In genomic region chr19:44032001-44032610, GRCh38 we compare ENCODE assay signal across 18 cellular contexts. TPM values are rescaled to one million over a fixed set of nuclear protein-coding genes. Genes with fewer than 3 reads are reported as not detected.
A peak's percentile ranks its signal among the peaks of the same experiment; 100 is the strongest.
DNase-seq lines count a peak whose midpoint lies in the region; ATAC-seq, FAIRE-seq and TF ChIP-seq lines count a peak whose summit lies in the region.
"Had no signal": no experiment of that assay in that cellular context is flagged by ENCODE, and none has a peak within 500 bp of the region (broad histone marks: within the 10 kb centered on the region; RNA-seq: fewer than 3 reads in every experiment).

No MANE protein-coding gene starts in this region.

- no peak for FAIRE-seq in HepG2 (lab: Jason Lieb, UNC)
- FAIRE-seq: G401.6, GM12891, GM18507 had no signal

- TF ChIP-seq CTCF in liver (IDR thresholded peaks at IDR 0.05; ENCODE audit: low read depth, low read length, missing input control) (no peak), HepG2 (CRISPR knock-in tag; IDR thresholded peaks at IDR 0.05) (no peak), endothelial cell (IDR thresholded peaks at IDR 0.05; ENCODE audit: unreplicated experiment) (no peak)

- TF ChIP-seq RAD21 in liver (IDR thresholded peaks at IDR 0.05) = no peak
- no peak for TF ChIP-seq RAD21 in HepG2 (CRISPR knock-in tag; IDR thresholded peaks at IDR 0.05)

- H3K27ac Mint-ChIP-seq in endothelial cell (ENCODE audit: unreplicated experiment) = no peak overlapping the region
- H3K27ac Mint-ChIP-seq: HFFc6 had no signal

- peak overlapping the region; percentile 84 for H3K4me3 Mint-ChIP-seq in endothelial cell (ENCODE audit: unreplicated experiment)
- H3K4me3 Mint-ChIP-seq: HFFc6 had no signal

- H3K9me3 ChIP-seq in liver (ENCODE audit: control insufficient read depth in 4 of 4, low read length in 3 of 4) = peaks cover 42 to 82% (median 74%) of the 10 kb centered on the region in 4 donors
- no peaks in the 10 kb centered on the region for H3K9me3 ChIP-seq in HepG2 (ENCODE audit: low read length)

- no peak for TF ChIP-seq POLR2A in HepG2 (IDR thresholded peaks at IDR 0.05; ENCODE audit: insufficient read depth in 1 of 2, low read depth in 2 of 2, low read length in 2 of 2)

- BruUV-seq in HepG2 (replicated peaks; lab: Mats Ljungman, UMichigan) = no TSS peak

- H4K20me1 ChIP-seq in HepG2 (ENCODE audit: insufficient read depth, low read length) = no peaks in the 10 kb centered on the region

- intact Hi-C loops in HepG2 (cut with micrococcal nuclease; ENCODE audit: unreplicated experiment) = no loop called here

- H3K4me3 ChIP-seq in liver (ENCODE audit: low read depth in 1 of 3, low read length in 3 of 3) = peak overlapping the region in 2 of 3 donors; percentile 30 to 62
- no peak overlapping the region for H3K4me3 ChIP-seq in HepG2 (replicated peaks in 1 of 3; ENCODE audit: insufficient read depth in 1 of 3, low read depth in 2 of 3, low read length in 3 of 3)

- no peak for TF ChIP-seq EP300 in HepG2 (IDR thresholded peaks at IDR 0.05; ENCODE audit: low read depth in 2 of 2, low read length in 2 of 2)
- no peak for TF ChIP-seq EP300 in HepG2 (CRISPR knock-in tag; IDR thresholded peaks at IDR 0.05; ENCODE audit: borderline replicate concordance)

- H2AFZ ChIP-seq in HepG2 (ENCODE audit: low read length) = no peak overlapping the region

- H3K4me2 ChIP-seq in HepG2 (ENCODE audit: low read depth, low read length) = no peak overlapping the region

- no peak for DNase-seq in HepG2 (ENCODE audit: low spot score)
- DNase-seq in endothelial cell (ENCODE audit: low spot score) = no peak
- no peak for DNase-seq in middle frontal gyrus (ENCODE audit: extremely low spot score, low spot score)
- DNase-seq: BE2C, DND-41, HFFc6, NCI-H1417, NCI-H187 treated with DMSO at 0.1 percent for 48 hours, NCI-H526 treated with DMSO at 0.1 percent for 48 hours, SHP77 treated with DMSO at 0.1 percent for 48 hours had no signal

- in situ Hi-C loops in HepG2 (cut with HindIII; ENCODE audit: extremely low pct_ligation_motif_present, low pct_unique_long_range_greater_than_20kb) = no loop called here

- peaks cover 1% of the 10 kb centered on the region for H3K27me3 Mint-ChIP-seq in endothelial cell (ENCODE audit: unreplicated experiment)

- H3K36me3 ChIP-seq in liver (ENCODE audit: control insufficient read depth in 4 of 4, insufficient read depth in 3 of 4, low read depth in 1 of 4, low read length in 3 of 4) = peaks cover 17 to 56% (median 55%) of the 10 kb centered on the region in 4 donors
- peaks cover 4 to 28% of the 10 kb centered on the region in 2 experiments; a peak in 3 of 5 replicates for H3K36me3 ChIP-seq in HepG2 (replicated peaks in 1 of 2; ENCODE audit: control insufficient read depth in 1 of 2, insufficient read depth in 2 of 2, low read length in 2 of 2)

- H3K4me1 Mint-ChIP-seq in endothelial cell (ENCODE audit: unreplicated experiment) = no peaks in the 10 kb centered on the region

- ATAC-seq in HepG2 (no peak), GM18868 (IDR thresholded peaks at IDR 0.05; ENCODE audit: unreplicated experiment) (no peak)
- ATAC-seq: SK-N-SH treated with all-trans-retinoic acid at 6 μM for 48 hours had no signal

- CTCF ChIA-PET in HepG2 (lab: Yijun Ruan, JAX; ENCODE audit: low intra/inter-chr PET ratio, low total read pairs) = no interaction called here

- peaks cover 33% of the 10 kb centered on the region for H3K9me3 Mint-ChIP-seq in endothelial cell (ENCODE audit: unreplicated experiment)

- H3K79me2 ChIP-seq in HepG2 (ENCODE audit: insufficient read depth, low read length) = no peaks in the 10 kb centered on the region

- 94% methylated on average over 1 of the region's 1 CpG for WGBS in liver
- WGBS in HepG2 (ENCODE audit: low lambda C conversion rate) = 93% methylated on average over 1 of the region's 1 CpG

- H3K27ac ChIP-seq in liver (ENCODE audit: low read depth in 1 of 2, low read length in 2 of 2) (no peak overlapping the region), HepG2 (ENCODE audit: extremely low read length, insufficient read depth, low read length) (no peak overlapping the region), temporal lobe (ENCODE audit: low read depth, low read length) (peak overlapping the region; percentile 40)
- H3K27ac ChIP-seq: 22Rv1 had no signal

- POLR2A ChIA-PET in HepG2 (lab: Yijun Ruan, JAX) = no interaction called here

- H3K9ac ChIP-seq in liver (ENCODE audit: low read depth in 1 of 2, low read length in 2 of 2) (no peak overlapping the region), HepG2 (ENCODE audit: insufficient read depth, low read depth, low read length) (no peak overlapping the region)

- H3K27me3 ChIP-seq in liver (ENCODE audit: control insufficient read depth in 4 of 4, insufficient read depth in 4 of 4, low read length in 3 of 4) (no peaks in the 10 kb centered on the region), HepG2 (ENCODE audit: control insufficient read depth in 1 of 2, insufficient read depth in 2 of 2, low read length in 2 of 2) (no peaks in the 10 kb centered on the region)
- H3K27me3 ChIP-seq: BE2C had no signal

- H3K4me1 ChIP-seq in liver (ENCODE audit: control insufficient read depth in 4 of 4, insufficient read depth in 4 of 4, low read length in 3 of 4) = no peaks in the 10 kb centered on the region
- H3K4me1 ChIP-seq in HepG2 (ENCODE audit: insufficient read depth, low read length) = no peaks in the 10 kb centered on the region
- H3K4me1 ChIP-seq: BE2C had no signal

- peaks cover 82% of the 10 kb centered on the region for H3K36me3 Mint-ChIP-seq in endothelial cell (ENCODE audit: low read depth, unreplicated experiment)

RNA-seq across cellular contexts. Expression of gene ZNF222, which starts 6.9 kb away (rescaled TPM):
- total RNA-seq in liver = 1 to 10 TPM; 1.8 to 2.5 TPM
- polyA plus RNA-seq in liver = 1 to 10 TPM in 1 of 2 donors, under 1 TPM in 1; 0.79 to 1.2 TPM
- total RNA-seq in HepG2 (2016; rRNA removed; fragmentation: Illumina TruSeq; extraction: Trizol) = 6.1 and 6.2 TPM in 2 replicates
- total RNA-seq in HepG2 (2016; cell fraction: cytosol; rRNA removed; fragmentation: Illumina TruSeq; extraction: Trizol; ENCODE audit: low read depth) = 3.1 and 3.3 TPM in 2 replicates
- 6.0 and 7.2 TPM in 2 replicates for total RNA-seq in HepG2 (2016; cell fraction: insoluble cytoplasmic fraction; rRNA removed; fragmentation: Illumina TruSeq; extraction: Trizol)
- 5.8 and 6.4 TPM in 2 replicates for total RNA-seq in HepG2 (2016; cell fraction: membrane; rRNA removed; fragmentation: Illumina TruSeq; extraction: Trizol)
- 3.9 and 4.8 TPM in 2 replicates for total RNA-seq in HepG2 (2016; cell fraction: nucleus; rRNA removed; fragmentation: Illumina TruSeq; extraction: Trizol)
- polyA plus RNA-seq in HepG2 (2011; rRNA removed) = 2.2 TPM in 2 replicates
- polyA plus RNA-seq in HepG2 (2011; cell fraction: cytosol; rRNA removed) = 1.1 and 3.2 TPM in 2 replicates
- polyA plus RNA-seq in HepG2 (2011; cell fraction: nucleus; rRNA removed) = 2.9 and 3.3 TPM in 2 replicates
- polyA plus RNA-seq in HepG2 (2012) = 2.9 and 3.4 TPM in 2 replicates
- polyA plus RNA-seq in HepG2 (2016; cell fraction: cytosol; fragmentation: Illumina TruSeq; extraction: Trizol; ENCODE audit: low read depth) = 0.82 and 1.3 TPM in 2 replicates
- 4.0 and 4.9 TPM in 2 replicates for polyA plus RNA-seq in HepG2 (2016; cell fraction: insoluble cytoplasmic fraction; fragmentation: Illumina TruSeq; extraction: Trizol; ENCODE audit: low read depth)
- polyA plus RNA-seq in HepG2 (2016; cell fraction: membrane; fragmentation: Illumina TruSeq; extraction: Trizol; ENCODE audit: low read depth) = 0.93 and 1.3 TPM in 2 replicates
- polyA plus RNA-seq in HepG2 (2016; cell fraction: nucleus; fragmentation: Illumina TruSeq; extraction: Trizol; ENCODE audit: insufficient read depth, low read depth) = 6.0 and 8.8 TPM in 2 replicates
- 1.6 and 3.2 TPM in 2 replicates for polyA minus RNA-seq in HepG2 (2011; rRNA and poly(A)+ RNA removed; ENCODE audit: low replicate concordance)
- 1.1 and 1.3 TPM in 2 replicates for polyA minus RNA-seq in HepG2 (2011; cell fraction: cytosol; rRNA and poly(A)+ RNA removed)
- polyA minus RNA-seq in HepG2 (2011; cell fraction: nucleus; rRNA and poly(A)+ RNA removed) = 4.0 and 7.8 TPM in 2 replicates
- total RNA-seq in endothelial cell (ENCODE audit: unreplicated experiment) = 6.5 TPM
- total RNA-seq in temporal lobe = 12.0 TPM

RNA-seq across cellular contexts. Expression of gene ZNF223, which starts 19.7 kb away (rescaled TPM):
- 1 to 10 TPM; 1.6 to 2.8 TPM for total RNA-seq in liver
- 1 to 10 TPM; 1.4 to 2.2 TPM for polyA plus RNA-seq in liver
- 4.8 and 5.6 TPM in 2 replicates for total RNA-seq in HepG2 (2016; rRNA removed; fragmentation: Illumina TruSeq; extraction: Trizol)
- total RNA-seq in HepG2 (2016; cell fraction: cytosol; rRNA removed; fragmentation: Illumina TruSeq; extraction: Trizol; ENCODE audit: low read depth) = 0.61 and 0.79 TPM in 2 replicates
- total RNA-seq in HepG2 (2016; cell fraction: insoluble cytoplasmic fraction; rRNA removed; fragmentation: Illumina TruSeq; extraction: Trizol) = 4.7 and 7.0 TPM in 2 replicates
- total RNA-seq in HepG2 (2016; cell fraction: membrane; rRNA removed; fragmentation: Illumina TruSeq; extraction: Trizol) = 2.3 and 3.2 TPM in 2 replicates
- total RNA-seq in HepG2 (2016; cell fraction: nucleus; rRNA removed; fragmentation: Illumina TruSeq; extraction: Trizol) = 4.8 and 4.9 TPM in 2 replicates
- polyA plus RNA-seq in HepG2 (2011; rRNA removed) = 2.0 and 2.2 TPM in 2 replicates
- 0.64 and 1.9 TPM in 2 replicates for polyA plus RNA-seq in HepG2 (2011; cell fraction: cytosol; rRNA removed)
- polyA plus RNA-seq in HepG2 (2011; cell fraction: nucleus; rRNA removed) = 2.8 and 3.6 TPM in 2 replicates
- polyA plus RNA-seq in HepG2 (2012) = 2.2 and 2.8 TPM in 2 replicates
- 0.11 and 0.19 TPM in 2 replicates for polyA plus RNA-seq in HepG2 (2016; cell fraction: cytosol; fragmentation: Illumina TruSeq; extraction: Trizol; ENCODE audit: low read depth)
- 2.9 and 3.7 TPM in 2 replicates for polyA plus RNA-seq in HepG2 (2016; cell fraction: insoluble cytoplasmic fraction; fragmentation: Illumina TruSeq; extraction: Trizol; ENCODE audit: low read depth)
- polyA plus RNA-seq in HepG2 (2016; cell fraction: membrane; fragmentation: Illumina TruSeq; extraction: Trizol; ENCODE audit: low read depth) = 0.66 and 0.68 TPM in 2 replicates
- polyA plus RNA-seq in HepG2 (2016; cell fraction: nucleus; fragmentation: Illumina TruSeq; extraction: Trizol; ENCODE audit: insufficient read depth, low read depth) = 5.2 and 9.6 TPM in 2 replicates
- polyA minus RNA-seq in HepG2 (2011; rRNA and poly(A)+ RNA removed; ENCODE audit: low replicate concordance) = 0.87 and 2.0 TPM in 2 replicates
- 0.99 and 1.8 TPM in 2 replicates for polyA minus RNA-seq in HepG2 (2011; cell fraction: cytosol; rRNA and poly(A)+ RNA removed)
- polyA minus RNA-seq in HepG2 (2011; cell fraction: nucleus; rRNA and poly(A)+ RNA removed) = 4.5 and 11.2 TPM in 2 replicates
- total RNA-seq in endothelial cell (ENCODE audit: unreplicated experiment) = 10.9 TPM
- total RNA-seq in temporal lobe = 12.0 TPM

RNA-seq across cellular contexts. Expression of gene ZNF230, which starts 29.3 kb away (rescaled TPM):
- total RNA-seq in liver = 1 to 10 TPM; 2.1 to 4.3 TPM
- 1 to 10 TPM; 1.3 to 1.5 TPM for polyA plus RNA-seq in liver
- 5.5 and 6.0 TPM in 2 replicates for total RNA-seq in HepG2 (2016; rRNA removed; fragmentation: Illumina TruSeq; extraction: Trizol)
- total RNA-seq in HepG2 (2016; cell fraction: cytosol; rRNA removed; fragmentation: Illumina TruSeq; extraction: Trizol; ENCODE audit: low read depth) = 1.1 and 1.6 TPM in 2 replicates
- total RNA-seq in HepG2 (2016; cell fraction: insoluble cytoplasmic fraction; rRNA removed; fragmentation: Illumina TruSeq; extraction: Trizol) = 4.5 and 5.1 TPM in 2 replicates
- 2.8 and 3.3 TPM in 2 replicates for total RNA-seq in HepG2 (2016; cell fraction: membrane; rRNA removed; fragmentation: Illumina TruSeq; extraction: Trizol)
- 5.5 and 6.0 TPM in 2 replicates for total RNA-seq in HepG2 (2016; cell fraction: nucleus; rRNA removed; fragmentation: Illumina TruSeq; extraction: Trizol)
- polyA plus RNA-seq in HepG2 (2011; rRNA removed) = 2.4 TPM in 2 replicates
- 0.86 and 1.4 TPM in 2 replicates for polyA plus RNA-seq in HepG2 (2011; cell fraction: cytosol; rRNA removed)
- polyA plus RNA-seq in HepG2 (2011; cell fraction: nucleus; rRNA removed) = 2.3 and 3.8 TPM in 2 replicates
- polyA plus RNA-seq in HepG2 (2012) = 1.7 and 2.8 TPM in 2 replicates
- polyA plus RNA-seq in HepG2 (2016; cell fraction: cytosol; fragmentation: Illumina TruSeq; extraction: Trizol; ENCODE audit: low read depth) = 0.20 and 0.24 TPM in 2 replicates
- polyA plus RNA-seq in HepG2 (2016; cell fraction: insoluble cytoplasmic fraction; fragmentation: Illumina TruSeq; extraction: Trizol; ENCODE audit: low read depth) = 3.5 and 4.2 TPM in 2 replicates
- 0.80 and 1.0 TPM in 2 replicates for polyA plus RNA-seq in HepG2 (2016; cell fraction: membrane; fragmentation: Illumina TruSeq; extraction: Trizol; ENCODE audit: low read depth)
- 8.9 TPM in 2 replicates for polyA plus RNA-seq in HepG2 (2016; cell fraction: nucleus; fragmentation: Illumina TruSeq; extraction: Trizol; ENCODE audit: insufficient read depth, low read depth)
- 1.9 and 4.8 TPM in 2 replicates for polyA minus RNA-seq in HepG2 (2011; rRNA and poly(A)+ RNA removed; ENCODE audit: low replicate concordance)
- 1.1 and 2.4 TPM in 2 replicates for polyA minus RNA-seq in HepG2 (2011; cell fraction: cytosol; rRNA and poly(A)+ RNA removed)
- 4.6 and 5.7 TPM in 2 replicates for polyA minus RNA-seq in HepG2 (2011; cell fraction: nucleus; rRNA and poly(A)+ RNA removed)
- total RNA-seq in endothelial cell (ENCODE audit: unreplicated experiment) = 5.6 TPM
- 6.4 TPM for total RNA-seq in temporal lobe

RNA-seq across cellular contexts. Expression of gene ZNF284, which starts 39.9 kb away (rescaled TPM):
- total RNA-seq in liver = 1 to 10 TPM in 1 of 2 donors, under 1 TPM in 1; 0.67 to 1.0 TPM
- polyA plus RNA-seq in liver = under 1 TPM; 0.32 to 0.56 TPM
- 2.3 and 3.2 TPM in 2 replicates for total RNA-seq in HepG2 (2016; rRNA removed; fragmentation: Illumina TruSeq; extraction: Trizol)
- 0.20 and 0.44 TPM in 2 replicates for total RNA-seq in HepG2 (2016; cell fraction: cytosol; rRNA removed; fragmentation: Illumina TruSeq; extraction: Trizol; ENCODE audit: low read depth)
- total RNA-seq in HepG2 (2016; cell fraction: insoluble cytoplasmic fraction; rRNA removed; fragmentation: Illumina TruSeq; extraction: Trizol) = 2.4 and 2.6 TPM in 2 replicates
- total RNA-seq in HepG2 (2016; cell fraction: membrane; rRNA removed; fragmentation: Illumina TruSeq; extraction: Trizol) = 1.5 and 1.7 TPM in 2 replicates
- 2.0 and 2.3 TPM in 2 replicates for total RNA-seq in HepG2 (2016; cell fraction: nucleus; rRNA removed; fragmentation: Illumina TruSeq; extraction: Trizol)
- polyA plus RNA-seq in HepG2 (2011; rRNA removed) = 1.2 and 1.7 TPM in 2 replicates
- polyA plus RNA-seq in HepG2 (2011; cell fraction: cytosol; rRNA removed) = 0.55 and 0.69 TPM in 2 replicates
- polyA plus RNA-seq in HepG2 (2011; cell fraction: nucleus; rRNA removed) = 1.4 and 2.5 TPM in 2 replicates
- 1.2 and 1.4 TPM in 2 replicates for polyA plus RNA-seq in HepG2 (2012)
- polyA plus RNA-seq in HepG2 (2016; cell fraction: cytosol; fragmentation: Illumina TruSeq; extraction: Trizol; ENCODE audit: low read depth) = 0.06 and 0.10 TPM in 2 replicates
- 0.89 and 1.1 TPM in 2 replicates for polyA plus RNA-seq in HepG2 (2016; cell fraction: insoluble cytoplasmic fraction; fragmentation: Illumina TruSeq; extraction: Trizol; ENCODE audit: low read depth)
- 0.27 and 0.30 TPM in 2 replicates for polyA plus RNA-seq in HepG2 (2016; cell fraction: membrane; fragmentation: Illumina TruSeq; extraction: Trizol; ENCODE audit: low read depth)
- polyA plus RNA-seq in HepG2 (2016; cell fraction: nucleus; fragmentation: Illumina TruSeq; extraction: Trizol; ENCODE audit: insufficient read depth, low read depth) = 4.6 and 4.8 TPM in 2 replicates
- 0.46 and 1.2 TPM in 2 replicates for polyA minus RNA-seq in HepG2 (2011; rRNA and poly(A)+ RNA removed; ENCODE audit: low replicate concordance)
- 0.70 and 1.4 TPM in 2 replicates for polyA minus RNA-seq in HepG2 (2011; cell fraction: cytosol; rRNA and poly(A)+ RNA removed)
- 1.8 and 2.2 TPM in 2 replicates for polyA minus RNA-seq in HepG2 (2011; cell fraction: nucleus; rRNA and poly(A)+ RNA removed)
- total RNA-seq in endothelial cell (ENCODE audit: unreplicated experiment) = 4.0 TPM
- 8.1 TPM for total RNA-seq in temporal lobe

RNA-seq across cellular contexts. Expression of gene ZNF155, which starts 48.1 kb away (rescaled TPM):
- 1 to 10 TPM; 3.8 to 5.5 TPM for total RNA-seq in liver
- 1 to 10 TPM; 1.7 to 2.0 TPM for polyA plus RNA-seq in liver
- 2.8 and 3.6 TPM in 2 replicates for total RNA-seq in HepG2 (2016; rRNA removed; fragmentation: Illumina TruSeq; extraction: Trizol)
- 0.71 and 0.88 TPM in 2 replicates for total RNA-seq in HepG2 (2016; cell fraction: cytosol; rRNA removed; fragmentation: Illumina TruSeq; extraction: Trizol; ENCODE audit: low read depth)
- total RNA-seq in HepG2 (2016; cell fraction: insoluble cytoplasmic fraction; rRNA removed; fragmentation: Illumina TruSeq; extraction: Trizol) = 2.6 and 3.2 TPM in 2 replicates
- total RNA-seq in HepG2 (2016; cell fraction: membrane; rRNA removed; fragmentation: Illumina TruSeq; extraction: Trizol) = 1.9 and 2.9 TPM in 2 replicates
- total RNA-seq in HepG2 (2016; cell fraction: nucleus; rRNA removed; fragmentation: Illumina TruSeq; extraction: Trizol) = 4.7 and 4.9 TPM in 2 replicates
- 2.3 and 2.5 TPM in 2 replicates for polyA plus RNA-seq in HepG2 (2011; rRNA removed)
- polyA plus RNA-seq in HepG2 (2011; cell fraction: cytosol; rRNA removed) = 0.66 and 0.96 TPM in 2 replicates
- 2.4 and 3.5 TPM in 2 replicates for polyA plus RNA-seq in HepG2 (2011; cell fraction: nucleus; rRNA removed)
- polyA plus RNA-seq in HepG2 (2012) = 2.1 and 2.7 TPM in 2 replicates
- 0.25 and 0.43 TPM in 2 replicates for polyA plus RNA-seq in HepG2 (2016; cell fraction: cytosol; fragmentation: Illumina TruSeq; extraction: Trizol; ENCODE audit: low read depth)
- polyA plus RNA-seq in HepG2 (2016; cell fraction: insoluble cytoplasmic fraction; fragmentation: Illumina TruSeq; extraction: Trizol; ENCODE audit: low read depth) = 2.1 and 3.0 TPM in 2 replicates
- 0.54 and 0.83 TPM in 2 replicates for polyA plus RNA-seq in HepG2 (2016; cell fraction: membrane; fragmentation: Illumina TruSeq; extraction: Trizol; ENCODE audit: low read depth)
- polyA plus RNA-seq in HepG2 (2016; cell fraction: nucleus; fragmentation: Illumina TruSeq; extraction: Trizol; ENCODE audit: insufficient read depth, low read depth) = 6.7 and 6.8 TPM in 2 replicates
- 1.2 and 2.0 TPM in 2 replicates for polyA minus RNA-seq in HepG2 (2011; rRNA and poly(A)+ RNA removed; ENCODE audit: low replicate concordance)
- polyA minus RNA-seq in HepG2 (2011; cell fraction: cytosol; rRNA and poly(A)+ RNA removed) = 0.88 and 1.8 TPM in 2 replicates
- polyA minus RNA-seq in HepG2 (2011; cell fraction: nucleus; rRNA and poly(A)+ RNA removed) = 5.2 and 9.3 TPM in 2 replicates
- total RNA-seq in endothelial cell (ENCODE audit: unreplicated experiment) = 10.9 TPM
- 7.9 TPM for total RNA-seq in temporal lobe

Comparison
In these comparisons a context has a peak if more than half of its experiments do, and no peak if none do; other contexts are left out.
1. H3K4me3 ChIP-seq: peak in liver (2 of 3); none in HepG2 (0 of 3).